8 cellular contexts compared by ENCODE assay signal in genomic region chr6:140354296-140354695, GRCh38.
"Had no signal": no experiment of that assay in that cellular context is flagged by ENCODE, and none has a peak within 500 bp of the region (broad histone marks: within the 10 kb centered on the region; RNA-seq: fewer than 3 reads in every experiment).

No MANE protein-coding gene starts in this region.

- DNase-seq: GM23248, GOT3, H7, H9, HCEC 1CT, HFFc6 had no signal

- H3K4me2 ChIP-seq: GM23338 had no signal

- H3K9me3 ChIP-seq: HAP-1 had no signal

- H3K36me3 ChIP-seq: HAP-1 had no signal

- H2AFZ ChIP-seq: GM23248, GM23338 had no signal

- H3K9ac ChIP-seq: GM23248 had no signal

- H3K4me3 ChIP-seq: GM23248, GM23338, HAP-1 had no signal

- H3K27ac ChIP-seq: GM23248 had no signal
